ENCODE assay signal across 19 cellular contexts in the genomic region with DNA sequence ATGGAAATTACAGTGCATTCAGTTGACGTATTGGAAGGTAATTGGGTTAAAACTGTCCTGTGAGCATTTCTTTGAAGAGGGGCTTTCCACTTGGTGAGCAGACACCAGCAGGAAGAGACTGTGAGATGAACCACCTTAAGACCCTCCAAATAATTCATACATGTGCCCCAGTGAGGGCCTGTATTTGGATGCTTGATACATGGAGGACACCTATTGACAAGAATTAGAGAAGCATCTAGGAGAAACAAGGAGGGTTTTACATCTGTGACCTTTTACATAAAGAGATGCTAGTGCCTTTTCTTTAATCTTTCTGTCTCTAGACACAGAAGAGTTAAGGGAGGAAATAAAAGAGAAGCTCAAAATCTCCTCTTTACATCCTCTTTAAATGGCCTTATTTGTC.
"Had no signal": no experiment of that assay in that cellular context is flagged by ENCODE, and none has a peak within 500 bp of the region (broad histone marks: within the 10 kb centered on the region; RNA-seq: fewer than 3 reads in every experiment).

No MANE protein-coding gene starts in this region.

- H3K27me3 ChIP-seq: right atrium auricular region, spleen, upper lobe of left lung had no signal

- H3K36me3 ChIP-seq: lower lobe of right lung, prostate gland, right atrium auricular region, spleen, upper lobe of left lung had no signal

- ATAC-seq: activated CD8-positive, alpha-beta T cell treated with anti-CD3 and anti-CD28 coated beads, Interleukin-2, amount 10 ng/mL, durations not matched to agents 7 days and 5 days; activated naive CD8-positive, alpha-beta T cell treated with anti-CD3 and anti-CD28 coated beads, Interleukin-2, amount 50 U/mL, for 24 hours; left lobe of liver; lower lobe of right lung had no signal

- H3K9me3 ChIP-seq: prostate gland, right atrium auricular region had no signal

- H3K4me1 ChIP-seq: lower lobe of right lung, prostate gland, right atrium auricular region, spleen, upper lobe of left lung had no signal

- DNase-seq: activated CD4-positive, alpha-beta T cell treated with anti-CD3 and anti-CD28 coated beads, Interleukin-2, amount 10 ng/mL, durations not matched to agents 7 days and 5 days; activated CD4-positive, CD25-positive, alpha-beta regulatory T cell treated with anti-CD3 and anti-CD28 coated beads, Interleukin-2, amount 50 U/mL, for 72 hours; activated CD8-positive, alpha-beta T cell treated with anti-CD3 and anti-CD28 coated beads, Interleukin-2, amount 10 ng/mL, durations not matched to agents 7 days and 5 days; activated gamma-delta T cell; activated naive CD4-positive, alpha-beta T cell treated with anti-CD3 and anti-CD28 coated beads, Interleukin-2, amount 50 U/mL, for 16 hours; activated naive CD8-positive, alpha-beta T cell treated with anti-CD3 and anti-CD28 coated beads, Interleukin-2, amount 50 U/mL, for 24 hours; cortex of kidney; foreskin fibroblast; kidney; lower lobe of right lung; naive B cell; spleen; stimulated activated CD4-positive, alpha-beta T cell treated with anti-CD3 and anti-CD28 coated beads, Interleukin-4, amount 100 ng/mL, for 1 hour; stimulated activated naive CD4-positive, alpha-beta T cell treated with Interleukin-2 at 50 U/mL for 16 hours; upper lobe of left lung had no signal

- H3K4me3 ChIP-seq: lower lobe of right lung, prostate gland, right atrium auricular region, spleen, upper lobe of left lung had no signal

- H3K27ac ChIP-seq: lower lobe of right lung, prostate gland, right atrium auricular region, spleen, upper lobe of left lung, VCaP had no signal
